13 cellular contexts compared by ENCODE assay signal in genomic region chr12:95203477-95203843, GRCh38. TPM values are rescaled to one million over a fixed set of nuclear protein-coding genes. Genes with fewer than 3 reads are reported as not detected.
DNase-seq lines count a peak whose midpoint lies in the region; ATAC-seq, FAIRE-seq and TF ChIP-seq lines count a peak whose summit lies in the region.
"Had no signal": no experiment of that assay in that cellular context is flagged by ENCODE, and none has a peak within 500 bp of the region (broad histone marks: within the 10 kb centered on the region; RNA-seq: fewer than 3 reads in every experiment).

No MANE protein-coding gene starts in this region.

- peak overlapping the region; percentile 82 for H3K27ac Mint-ChIP-seq in GM23338
- peak overlapping the region; percentile 26 for H3K27ac Mint-ChIP-seq in stimulated activated naive B cell treated with anti-CD40 and anti-IgM and Interleukin-4, amounts not matched to agents 10 μg/mL and 1 μg/mL and 100 μg/mL, for 72 hours
- H3K27ac Mint-ChIP-seq in activated naive CD4-positive, alpha-beta T cell treated with anti-CD3 and anti-CD28 coated beads, Interleukin-2, amount 10 ng/mL, durations not matched to agents 7 days and 5 days = no peak overlapping the region
- H3K27ac Mint-ChIP-seq in activated T-helper 1 cell treated with anti-CD3 and anti-CD28 coated beads, Interleukin-12 subunit alpha, Interleukin-12 subunit beta, Interleukin-2, Interleukin-4 antibody, amounts not matched to agents 30 ng/mL and 10 ng/mL and 1 ng/mL, durations not matched to agents 14 hours and 24 hours and 36 hours = no peak overlapping the region

- 0 out of 2 replicates have a peak overlapping the region, but pooled peaks have one; percentile 35 for H3K4me3 ChIP-seq in GM23338
- no peak overlapping the region for H3K4me3 ChIP-seq in adrenal gland
- H3K4me3 ChIP-seq in gastroesophageal sphincter = no peak overlapping the region
- H3K4me3 ChIP-seq: gastrocnemius medialis, ovary had no signal

- H2AFZ ChIP-seq in GM23338 = no peak overlapping the region

- WGBS in adrenal gland, 4 donors = 40 to 60% (median 51%) methylated on average over 1 of the region's 1 CpG
- 11 to 18% methylated on average over 1 of the region's 1 CpG for WGBS in gastroesophageal sphincter (ENCODE audit: low coverage in 1 of 2), 2 donors

- peaks cover 19% of the 10 kb centered on the region for H3K36me3 Mint-ChIP-seq in GM23338 (ENCODE audit: low read depth)
- H3K36me3 Mint-ChIP-seq in stimulated activated naive B cell treated with anti-CD40 and anti-IgM and Interleukin-4, amounts not matched to agents 10 μg/mL and 1 μg/mL and 100 μg/mL, for 72 hours = no peaks in the 10 kb centered on the region
- no peaks in the 10 kb centered on the region for H3K36me3 Mint-ChIP-seq in activated naive CD4-positive, alpha-beta T cell treated with anti-CD3 and anti-CD28 coated beads, Interleukin-2, amount 10 ng/mL, durations not matched to agents 7 days and 5 days
- H3K36me3 Mint-ChIP-seq in activated T-helper 1 cell treated with anti-CD3 and anti-CD28 coated beads, Interleukin-12 subunit alpha, Interleukin-12 subunit beta, Interleukin-2, Interleukin-4 antibody, amounts not matched to agents 30 ng/mL and 10 ng/mL and 1 ng/mL, durations not matched to agents 14 hours and 24 hours and 36 hours (ENCODE audit: low read depth) = no peaks in the 10 kb centered on the region

- CTCF ChIA-PET in activated naive CD4-positive, alpha-beta T cell treated with anti-CD3 and anti-CD28 coated beads, Interleukin-2, amount 10 ng/mL, durations not matched to agents 7 days and 5 days (lab: Charles Lee) = no interaction called here

- H3K27ac ChIP-seq in GM23338 (ENCODE audit: low read depth) = peak overlapping the region; percentile 96
- H3K27ac ChIP-seq in adrenal gland = peak overlapping the region in 4 of 5 donors; percentile 57 to 86 (median 74)
- peak overlapping the region; percentile 50 to 89 (median 76) for H3K27ac ChIP-seq in gastroesophageal sphincter

- no peaks in the 10 kb centered on the region for H3K9me3 Mint-ChIP-seq in GM23338
- H3K9me3 Mint-ChIP-seq in stimulated activated naive B cell treated with anti-CD40 and anti-IgM and Interleukin-4, amounts not matched to agents 10 μg/mL and 1 μg/mL and 100 μg/mL, for 72 hours = no peaks in the 10 kb centered on the region
- H3K9me3 Mint-ChIP-seq in activated naive CD4-positive, alpha-beta T cell treated with anti-CD3 and anti-CD28 coated beads, Interleukin-2, amount 10 ng/mL, durations not matched to agents 7 days and 5 days = no peaks in the 10 kb centered on the region
- H3K9me3 Mint-ChIP-seq in activated T-helper 1 cell treated with anti-CD3 and anti-CD28 coated beads, Interleukin-12 subunit alpha, Interleukin-12 subunit beta, Interleukin-2, Interleukin-4 antibody, amounts not matched to agents 30 ng/mL and 10 ng/mL and 1 ng/mL, durations not matched to agents 14 hours and 24 hours and 36 hours = no peaks in the 10 kb centered on the region

- TF ChIP-seq EP300 in gastroesophageal sphincter (IDR thresholded peaks at IDR 0.05) = no peak

- TF ChIP-seq CTCF in GM23338 (conservative IDR thresholded peaks at IDR 0.05; ENCODE audit: low read depth in 2 of 2) = no peak
- TF ChIP-seq CTCF in adrenal gland (IDR thresholded peaks at IDR 0.05) = no peak
- no peak for TF ChIP-seq CTCF in gastroesophageal sphincter (IDR thresholded peaks at IDR 0.05)

- H3K9me3 ChIP-seq in adrenal gland (replicated peaks in 1 of 3) (no peaks in the 10 kb centered on the region), gastroesophageal sphincter (no peaks in the 10 kb centered on the region)
- H3K9me3 ChIP-seq: gastrocnemius medialis, ovary had no signal

- H3K9me2 ChIP-seq in GM23338 (ENCODE audit: insufficient read depth) = no peaks in the 10 kb centered on the region

- no peaks in the 10 kb centered on the region for H4K20me1 ChIP-seq in GM23338 (replicated peaks; ENCODE audit: insufficient read depth)

- peaks cover 85% of the 10 kb centered on the region for H3K79me2 ChIP-seq in GM23338 (replicated peaks; ENCODE audit: insufficient read depth)

- H3K4me1 ChIP-seq in GM23338 (ENCODE audit: insufficient read depth) = peaks cover 94% of the 10 kb centered on the region
- peaks cover 53 to 62% of the 10 kb centered on the region in 2 donors for H3K4me1 ChIP-seq in adrenal gland (replicated peaks in 1 of 2)
- H3K4me1 ChIP-seq in gastroesophageal sphincter = peaks cover 14 to 64% (median 19%) of the 10 kb centered on the region in 3 donors

- ATAC-seq in GM23338 (no peak), gastroesophageal sphincter (no peak)
- no peak for ATAC-seq in stimulated activated naive B cell treated with anti-CD40 and anti-IgM and Interleukin-4, amounts not matched to agents 10 μg/mL and 1 μg/mL and 100 μg/mL, for 72 hours (replicated peaks)
- ATAC-seq: gastrocnemius medialis had no signal

- peaks cover 83% of the 10 kb centered on the region for H3K4me1 Mint-ChIP-seq in GM23338
- H3K4me1 Mint-ChIP-seq in stimulated activated naive B cell treated with anti-CD40 and anti-IgM and Interleukin-4, amounts not matched to agents 10 μg/mL and 1 μg/mL and 100 μg/mL, for 72 hours = peaks cover 8 to 11% of the 10 kb centered on the region in 2 donors
- H3K4me1 Mint-ChIP-seq in activated naive CD4-positive, alpha-beta T cell treated with anti-CD3 and anti-CD28 coated beads, Interleukin-2, amount 10 ng/mL, durations not matched to agents 7 days and 5 days = peaks cover 2% of the 10 kb centered on the region
- peaks cover 21% of the 10 kb centered on the region for H3K4me1 Mint-ChIP-seq in activated T-helper 1 cell treated with anti-CD3 and anti-CD28 coated beads, Interleukin-12 subunit alpha, Interleukin-12 subunit beta, Interleukin-2, Interleukin-4 antibody, amounts not matched to agents 30 ng/mL and 10 ng/mL and 1 ng/mL, durations not matched to agents 14 hours and 24 hours and 36 hours (ENCODE audit: low read depth)

- no peaks in the 10 kb centered on the region for H3K36me3 ChIP-seq in GM23338 (ENCODE audit: insufficient read depth)
- H3K36me3 ChIP-seq in adrenal gland (replicated peaks in 1 of 2) = no peaks in the 10 kb centered on the region
- H3K36me3 ChIP-seq in gastroesophageal sphincter = no peaks in the 10 kb centered on the region
- H3K36me3 ChIP-seq: gastrocnemius medialis, ovary had no signal

- H3K4me3 Mint-ChIP-seq in GM23338 = peak overlapping the region; percentile 7; the same call in 1 of the 3 replicates
- H3K4me3 Mint-ChIP-seq in stimulated activated naive B cell treated with anti-CD40 and anti-IgM and Interleukin-4, amounts not matched to agents 10 μg/mL and 1 μg/mL and 100 μg/mL, for 72 hours = no peak overlapping the region
- no peak overlapping the region for H3K4me3 Mint-ChIP-seq in activated naive CD4-positive, alpha-beta T cell treated with anti-CD3 and anti-CD28 coated beads, Interleukin-2, amount 10 ng/mL, durations not matched to agents 7 days and 5 days
- no peak overlapping the region for H3K4me3 Mint-ChIP-seq in activated T-helper 1 cell treated with anti-CD3 and anti-CD28 coated beads, Interleukin-12 subunit alpha, Interleukin-12 subunit beta, Interleukin-2, Interleukin-4 antibody, amounts not matched to agents 30 ng/mL and 10 ng/mL and 1 ng/mL, durations not matched to agents 14 hours and 24 hours and 36 hours

- intact Hi-C loops in adrenal gland (cut with DNase I) = no loop called here
- intact Hi-C loops in activated T-helper 1 cell treated with anti-CD3 and anti-CD28 coated beads, Interleukin-12 subunit alpha, Interleukin-12 subunit beta, Interleukin-2, Interleukin-4 antibody, amounts not matched to agents 30 ng/mL and 10 ng/mL and 1 ng/mL, durations not matched to agents 14 hours and 24 hours and 36 hours (cut with micrococcal nuclease) = no loop called here

- FAIRE-seq in GM12891 (lab: Jason Lieb, UNC) = no peak

- H3K27me3 Mint-ChIP-seq in GM23338 (ENCODE audit: insufficient read depth, low read depth, poor library complexity) = peaks cover 10% of the 10 kb centered on the region
- no peaks in the 10 kb centered on the region for H3K27me3 Mint-ChIP-seq in stimulated activated naive B cell treated with anti-CD40 and anti-IgM and Interleukin-4, amounts not matched to agents 10 μg/mL and 1 μg/mL and 100 μg/mL, for 72 hours
- peaks cover 7% of the 10 kb centered on the region for H3K27me3 Mint-ChIP-seq in activated naive CD4-positive, alpha-beta T cell treated with anti-CD3 and anti-CD28 coated beads, Interleukin-2, amount 10 ng/mL, durations not matched to agents 7 days and 5 days
- no peaks in the 10 kb centered on the region for H3K27me3 Mint-ChIP-seq in activated T-helper 1 cell treated with anti-CD3 and anti-CD28 coated beads, Interleukin-12 subunit alpha, Interleukin-12 subunit beta, Interleukin-2, Interleukin-4 antibody, amounts not matched to agents 30 ng/mL and 10 ng/mL and 1 ng/mL, durations not matched to agents 14 hours and 24 hours and 36 hours (ENCODE audit: insufficient read depth)

- TF ChIP-seq POLR2A in adrenal gland (IDR thresholded peaks at IDR 0.05) = no peak
- no peak for TF ChIP-seq POLR2A in gastroesophageal sphincter (IDR thresholded peaks at IDR 0.05)
- TF ChIP-seq POLR2A in GM12891 (IDR thresholded peaks at IDR 0.05; ENCODE audit: low read depth, low read length) = no peak

- H3K4me2 ChIP-seq in GM23338 = peak overlapping the region; percentile 70

- 0 out of 2 replicates have a peak, but pooled peaks cover 3% of the 10 kb centered on the region for H3F3A ChIP-seq in GM23338 (replicated peaks; ENCODE audit: low read depth)

- DNase-seq in GM23338 (ENCODE audit: low spot score) = no peak
- DNase-seq in adrenal gland = no peak
- DNase-seq in stimulated activated naive B cell treated with anti-CD40 and anti-IgM and Interleukin-4, amounts not matched to agents 10 μg/mL and 1 μg/mL and 100 μg/mL, for 72 hours = no peak
- DNase-seq in retina = no peak
- DNase-seq in activated naive CD4-positive, alpha-beta T cell treated with anti-CD3 and anti-CD28 coated beads, Interleukin-2, amount 10 ng/mL, durations not matched to agents 7 days and 5 days = no peak
- no peak for DNase-seq in activated T-helper 1 cell treated with anti-CD3 and anti-CD28 coated beads, Interleukin-12 subunit alpha, Interleukin-12 subunit beta, Interleukin-2, Interleukin-4 antibody, amounts not matched to agents 30 ng/mL and 10 ng/mL and 1 ng/mL, durations not matched to agents 14 hours and 24 hours and 36 hours (ENCODE audit: low spot score)
- no peak for DNase-seq in GM12891 (ENCODE audit: insufficient read length, low spot score)
- DNase-seq: activated CD4-positive, alpha-beta T cell treated with anti-CD3 and anti-CD28 coated beads, Interleukin-2, amount 50 U/mL, for 48 hours; activated gamma-delta T cell treated with Interleukin-2 at 50 U/mL for 16 hours; gastrocnemius medialis; ovary; stimulated activated CD8-positive, alpha-beta memory T cell treated with anti-CD3 and anti-CD28 coated beads, Interleukin-4, amount 100 ng/mL, for 48 hours had no signal

- H3K27me3 ChIP-seq in GM23338 (ENCODE audit: insufficient read depth) (no peaks in the 10 kb centered on the region), adrenal gland (no peaks in the 10 kb centered on the region), gastroesophageal sphincter (no peaks in the 10 kb centered on the region)
- H3K27me3 ChIP-seq: gastrocnemius medialis, ovary had no signal

RNA-seq across cellular contexts. Expression of gene FGD6, which starts 13.8 kb away (rescaled TPM):
- 24.0 and 32.4 TPM in 2 replicates for total RNA-seq in GM23338 (2014; rRNA removed; shearing (Covaris generic))
- polyA plus RNA-seq in GM23338 (2016; fragmentation: Nextera tagmentation; extraction: Ambion mirVana) (11.9 and 12.9 TPM in 2 replicates), adrenal gland (1 to 10 TPM; 2.3 to 5.7 (median 2.7) TPM)
- total RNA-seq in adrenal gland (10 to 100 TPM; 13.5 to 33.9 (median 23.2) TPM), gastroesophageal sphincter (10 to 100 TPM; 25.8 to 46.5 (median 36.3) TPM)
- 0.64 and 0.86 TPM in 2 replicates for total RNA-seq in activated T-helper 1 cell treated with anti-CD3 and anti-CD28 coated beads, Interleukin-12 subunit alpha, Interleukin-12 subunit beta, Interleukin-2, Interleukin-4 antibody, amounts not matched to agents 30 ng/mL and 10 ng/mL and 1 ng/mL, durations not matched to agents 14 hours and 24 hours and 36 hours
- polyA plus RNA-seq in GM12891 (2012; ENCODE audit: low read depth, missing spikeins) = 2.9 TPM

RNA-seq across cellular contexts. Expression of gene VEZT, which starts 14.1 kb away (rescaled TPM):
- 51.5 and 51.9 TPM in 2 replicates for total RNA-seq in GM23338 (2014; rRNA removed; shearing (Covaris generic))
- polyA plus RNA-seq in GM23338 (2016; fragmentation: Nextera tagmentation; extraction: Ambion mirVana) = 28.2 and 34.2 TPM in 2 replicates
- total RNA-seq in adrenal gland = 100 to 1,000 TPM in 2 of 8 donors, 10 to 100 TPM in 6; 50.9 to 150 (median 88.3) TPM
- polyA plus RNA-seq in adrenal gland = 100 to 1,000 TPM in 1 of 3 donors, 10 to 100 TPM in 2; 34.8 to 152 (median 39.0) TPM
- 100 to 1,000 TPM in 1 of 4 donors, 10 to 100 TPM in 3; 82.1 to 141 (median 85.4) TPM for total RNA-seq in gastroesophageal sphincter
- total RNA-seq in activated T-helper 1 cell treated with anti-CD3 and anti-CD28 coated beads, Interleukin-12 subunit alpha, Interleukin-12 subunit beta, Interleukin-2, Interleukin-4 antibody, amounts not matched to agents 30 ng/mL and 10 ng/mL and 1 ng/mL, durations not matched to agents 14 hours and 24 hours and 36 hours = 58.1 and 64.7 TPM in 2 replicates
- 37.4 TPM for polyA plus RNA-seq in GM12891 (2012; ENCODE audit: low read depth, missing spikeins)

Comparison
In these comparisons a context has a peak if more than half of its experiments do, and no peak if none do; other contexts are left out.
1. H3K27ac Mint-ChIP-seq: peak in GM23338 (single experiment) and stimulated activated naive B cell treated with anti-CD40 and anti-IgM and Interleukin-4, amounts not matched to agents 10 μg/mL and 1 μg/mL and 100 μg/mL, for 72 hours (single experiment); none in activated naive CD4-positive, alpha-beta T cell treated with anti-CD3 and anti-CD28 coated beads, Interleukin-2, amount 10 ng/mL, durations not matched to agents 7 days and 5 days (single experiment) and activated T-helper 1 cell treated with anti-CD3 and anti-CD28 coated beads, Interleukin-12 subunit alpha, Interleukin-12 subunit beta, Interleukin-2, Interleukin-4 antibody, amounts not matched to agents 30 ng/mL and 10 ng/mL and 1 ng/mL, durations not matched to agents 14 hours and 24 hours and 36 hours (single experiment).
2. Peak in every context shown above with its lines, with median percentiles within 50 percentile points of each other: H3K27ac ChIP-seq.